8 cellular contexts compared by ENCODE assay signal in the genomic region with DNA sequence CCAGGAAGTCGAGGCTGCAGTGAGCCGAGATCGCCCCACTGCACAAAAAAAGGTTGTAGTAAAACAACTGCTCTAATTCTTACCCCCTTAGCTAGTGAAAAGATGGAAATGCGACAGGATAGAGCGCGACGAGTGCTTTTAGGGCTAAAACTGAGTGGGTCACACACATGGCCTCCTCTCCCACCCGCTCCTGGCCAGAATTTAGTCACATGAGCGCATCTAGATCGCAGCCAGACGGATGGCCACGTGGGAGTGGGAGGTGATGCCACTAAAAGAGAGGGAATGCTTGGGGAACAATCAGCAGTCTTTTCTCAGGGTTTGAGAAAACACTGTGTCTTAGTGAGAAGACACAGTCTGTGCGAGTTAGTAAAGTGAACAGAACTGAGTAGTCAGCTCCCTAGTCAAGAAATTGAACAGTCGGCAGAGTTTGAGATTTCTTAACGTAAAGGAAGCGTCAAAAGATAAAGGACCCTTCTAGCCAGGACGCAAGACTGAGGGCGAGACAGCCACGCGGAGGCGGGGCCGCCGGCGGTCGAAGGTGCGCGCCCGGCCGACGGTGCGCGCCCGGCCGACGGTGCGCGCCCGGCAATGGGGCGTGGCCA. TPM values are rescaled to one million over a fixed set of nuclear protein-coding genes. Genes with fewer than 3 reads are reported as not detected.
DNase-seq lines count a peak whose midpoint lies in the region; ATAC-seq, FAIRE-seq and TF ChIP-seq lines count a peak whose summit lies in the region.

No MANE protein-coding gene starts in this region.

- peak overlapping the region; percentile 94 for H3K4me3 ChIP-seq in A673 (ENCODE audit: low read depth, low read length, poor library complexity, severe bottlenecking)
- H3K4me3 ChIP-seq in astrocyte (ENCODE audit: insufficient read depth, low read depth, low read length): peak overlapping the region; percentile 94
- H3K4me3 ChIP-seq in mesodermal cell (ENCODE audit: extremely low read depth, insufficient read depth, low read length, poor library complexity, severe bottlenecking): peak overlapping the region; percentile 89

- ATAC-seq in GM18519 (IDR thresholded peaks at IDR 0.05; ENCODE audit: low FRiP score, unreplicated experiment) (no peak), HG02571 (IDR thresholded peaks at IDR 0.05; ENCODE audit: unreplicated experiment) (no peak), GM19397 (IDR thresholded peaks at IDR 0.05; ENCODE audit: unreplicated experiment) (no peak)

- H3K79me2 ChIP-seq in astrocyte (ENCODE audit: insufficient read depth, low read length): peaks cover 15% of the 10 kb centered on the region

- no peaks in the 10 kb centered on the region for H3K9me3 Mint-ChIP-seq in astrocyte (ENCODE audit: unreplicated experiment)

- peak overlapping the region; percentile 91 for H2AFZ ChIP-seq in astrocyte (ENCODE audit: low read depth, low read length)

- POLR2A ChIA-PET in A673 (lab: Charles Lee; ENCODE audit: low non-redundant PET): no interaction called here
- POLR2A ChIA-PET in HEK293T (lab: Yijun Ruan, JAX): interaction anchor here (1.0 kb wide), 1 partner anchor 9 kb away, joined by 3 read pairs; no protein-coding TSS in a partner anchor

- DNase-seq in A673 (ENCODE audit: low spot score): no peak
- no peak for DNase-seq in HEK293T (ENCODE audit: extremely low spot score)
- DNase-seq in astrocyte (ENCODE audit: low read depth): no peak
- DNase-seq in AG08395 (ENCODE audit: low spot score): no peak

- H3K27ac Mint-ChIP-seq in astrocyte (ENCODE audit: unreplicated experiment): peak overlapping the region; percentile 21

- peaks cover 16% of the 10 kb centered on the region for H3K27me3 Mint-ChIP-seq in astrocyte (ENCODE audit: low read depth, unreplicated experiment)

- 20 to 24% methylated on average over 37 to 38 of the region's 39 CpGs for WGBS in mesodermal cell (ENCODE audit: insufficient coverage in 2 of 2), 2 experiments

- no peaks in the 10 kb centered on the region for H3K9me3 ChIP-seq in A673 (ENCODE audit: low read depth, low read length, poor library complexity, severe bottlenecking)
- no peaks in the 10 kb centered on the region for H3K9me3 ChIP-seq in astrocyte (ENCODE audit: insufficient read depth, low read depth, low read length)
- H3K9me3 ChIP-seq in mesodermal cell (ENCODE audit: control insufficient read depth, low read length): no peaks in the 10 kb centered on the region

- no TSS peak for BruUV-seq in A673 (replicated peaks; lab: Mats Ljungman, UMichigan)

- peaks cover 25% of the 10 kb centered on the region for H4K20me1 ChIP-seq in astrocyte (ENCODE audit: insufficient read depth, low read length)

- peak overlapping the region; percentile 99 for H3K4me2 ChIP-seq in astrocyte (ENCODE audit: low read length)

- H3K27ac ChIP-seq in A673 (ENCODE audit: low read depth, low read length, poor library complexity, severe bottlenecking) (peak overlapping the region; percentile 75), astrocyte (ENCODE audit: low read depth, low read length) (no peak overlapping the region), mesodermal cell (ENCODE audit: low read depth, low read length, severe bottlenecking) (peak overlapping the region; percentile 80)

- no peak for FAIRE-seq in astrocyte (lab: Jason Lieb, UNC)

- TF ChIP-seq CTCF in A673 (conservative IDR thresholded peaks at IDR 0.05; ENCODE audit: low read depth, low read length) (no peak), astrocyte (IDR thresholded peaks at IDR 0.05; ENCODE audit: insufficient read depth, low read depth, low read length) (no peak)

- CTCF ChIA-PET in A673 (lab: Charles Lee) (interaction anchor here (0.6 kb wide), 1 partner anchor 21 kb away, joined by 3 read pairs; no protein-coding TSS in a partner anchor), HEK293T (lab: Yijun Ruan, JAX) (interaction anchor here (0.6 to 1.5 kb wide), 2 partner anchors 17 to 91 kb away, joined by 3 read pairs; no protein-coding TSS in a partner anchor)

- H3K4me1 ChIP-seq in A673 (ENCODE audit: insufficient read depth, low read length, poor library complexity, severe bottlenecking) (peaks cover 6% of the 10 kb centered on the region), astrocyte (ENCODE audit: insufficient read depth, low read length) (peaks cover 15% of the 10 kb centered on the region), mesodermal cell (ENCODE audit: control insufficient read depth, insufficient read depth, low read length, poor library complexity, severe bottlenecking) (peaks cover 5% of the 10 kb centered on the region)

- peak overlapping the region; percentile 85 for H3K9ac ChIP-seq in astrocyte (ENCODE audit: low read length)

- no peaks in the 10 kb centered on the region for H3K36me3 Mint-ChIP-seq in astrocyte (ENCODE audit: low read depth, unreplicated experiment)

- H3K4me3 Mint-ChIP-seq in astrocyte (ENCODE audit: unreplicated experiment): peak overlapping the region; percentile 96

- H3K36me3 ChIP-seq in A673 (ENCODE audit: insufficient read depth, low read length, poor library complexity, severe bottlenecking) (peaks cover 2% of the 10 kb centered on the region), astrocyte (ENCODE audit: insufficient read depth, low read length) (peaks cover 6% of the 10 kb centered on the region), mesodermal cell (ENCODE audit: control insufficient read depth, insufficient read depth, low read length) (peaks cover 17% of the 10 kb centered on the region)

- intact Hi-C loops in A673 (cut with micrococcal nuclease; ENCODE audit: unreplicated experiment): no loop called here

- no peaks in the 10 kb centered on the region for H3K27me3 ChIP-seq in A673 (replicated peaks; ENCODE audit: insufficient read depth, low read depth, low read length, poor library complexity)
- peaks cover 5% of the 10 kb centered on the region for H3K27me3 ChIP-seq in astrocyte (ENCODE audit: insufficient read depth, low read length)

- H3K4me1 Mint-ChIP-seq in astrocyte (ENCODE audit: low read depth, unreplicated experiment): peaks cover 7% of the 10 kb centered on the region

TF ChIP-seq in HEK293T, 16 proteins besides CTCF, POLR2A, EP300 and RAD21:
- TF ChIP-seq ELF4 (IDR thresholded peaks at IDR 0.05): no peak
- TF ChIP-seq L3MBTL2 (conservative IDR thresholded peaks at IDR 0.05): peak; percentile 93
TF ChIP-seq in HEK293T: peak in this region for 1.

RNA-seq across cellular contexts. Expression of a gene that starts 0.7 kb away (rescaled TPM):
- total RNA-seq in A673 (2021) (11.2 and 11.5 TPM in 2 replicates), astrocyte (3.7 and 4.0 TPM in 2 replicates)
- polyA plus RNA-seq in mesodermal cell (2013, experiment 1 of 2): 7.1 TPM
- polyA plus RNA-seq in mesodermal cell (2013, experiment 2 of 2): 7.3 TPM

RNA-seq across cellular contexts. Expression of a gene that starts 23.3 kb away (rescaled TPM):
- total RNA-seq in A673 (2021): not detected in 2 replicates
- not detected in 2 replicates for total RNA-seq in astrocyte
- polyA plus RNA-seq in mesodermal cell (2013, experiment 1 of 2): 0.29 TPM
- polyA plus RNA-seq in mesodermal cell (2013, experiment 2 of 2): not detected

RNA-seq across cellular contexts. Expression of a gene that starts 57.9 kb away (rescaled TPM):
- total RNA-seq in A673 (2021): 0.13 and 0.17 TPM in 2 replicates
- total RNA-seq in astrocyte: 0.41 and 0.68 TPM in 2 replicates
- polyA plus RNA-seq in mesodermal cell (2013, experiment 1 of 2): 5.4 TPM
- 3.6 TPM for polyA plus RNA-seq in mesodermal cell (2013, experiment 2 of 2)
